9 cellular contexts compared by ENCODE assay signal in genomic region chr11:60625262-60625661, GRCh38.
DNase-seq lines count a peak whose midpoint lies in the region; ATAC-seq and TF ChIP-seq lines count a peak whose summit lies in the region.
"Had no signal": no experiment of that assay in that cellular context is flagged by ENCODE, and none has a peak within 500 bp of the region (broad histone marks: within the 10 kb centered on the region; RNA-seq: fewer than 3 reads in every experiment).

No MANE protein-coding gene starts in this region.

- H3K27me3 ChIP-seq in right lobe of liver, result no peaks in the 10 kb centered on the region

- WGBS in right lobe of liver (ENCODE audit: insufficient coverage, low coverage, low lambda C conversion rate, missing lambda C conversion rate), result 41% methylated on average over 2 of the region's 2 CpGs

- no peak for TF ChIP-seq POLR2A in right lobe of liver (IDR thresholded peaks at IDR 0.05)

- no peak overlapping the region for H3K27ac ChIP-seq in right lobe of liver

- TF ChIP-seq CTCF in astrocyte of the cerebellum (IDR thresholded peaks at IDR 0.05; ENCODE audit: low read depth, low read length, missing control alignments), result peak; percentile 7
- peak in 3 of 4 donors; percentile 28 to 29 (median 29) for TF ChIP-seq CTCF in right lobe of liver (IDR thresholded peaks at IDR 0.05)

- ATAC-seq in right lobe of liver (peak in 1 of 4 donors; percentile 66), HG03159 (IDR thresholded peaks at IDR 0.05; ENCODE audit: unreplicated experiment) (no peak)
- ATAC-seq: stimulated activated naive B cell treated with anti-CD40 and anti-IgM and Interleukin-4, amounts not matched to agents 10 μg/mL and 1 μg/mL and 100 μg/mL, for 72 hours had no signal

- intact Hi-C loops in right lobe of liver (cut with DNase I), result no loop called here

- in situ Hi-C loops in astrocyte of the cerebellum (cut with HindIII; ENCODE audit: low sequenced_read_pairs), result no loop called here

- no peaks in the 10 kb centered on the region for H3K4me1 ChIP-seq in right lobe of liver

- no peaks in the 10 kb centered on the region for H3K36me3 ChIP-seq in right lobe of liver

- no peaks in the 10 kb centered on the region for H3K9me3 ChIP-seq in right lobe of liver

- DNase-seq in ELF-1 (ENCODE audit: low read depth, low spot score), result peak; percentile 5
- peak; percentile 25 for DNase-seq in LoVo (ENCODE audit: low spot score)
- DNase-seq in astrocyte of the cerebellum (ENCODE audit: low read depth), result no peak
- no peak for DNase-seq in right lobe of liver
- DNase-seq in stimulated activated CD4-positive, alpha-beta T cell treated with anti-CD3 and anti-CD28 coated beads, Interleukin-4, amount 100 ng/mL, for 24 hours, result no peak
- DNase-seq in NCI-H1436 (lab: John Stamatoyannopoulos, UW), result no peak
- no peak for DNase-seq in stimulated activated CD4-positive, alpha-beta T cell treated with anti-CD3 and anti-CD28 coated beads, Interleukin-2, amount 100 ng/mL, for 24 hours
- DNase-seq: stimulated activated naive B cell treated with anti-CD40 and anti-IgM and Interleukin-4, amounts not matched to agents 10 μg/mL and 1 μg/mL and 100 μg/mL, for 72 hours had no signal

- H3K4me3 ChIP-seq in astrocyte of the cerebellum (ENCODE audit: low read depth, low read length), result no peak overlapping the region
- no peak overlapping the region for H3K4me3 ChIP-seq in right lobe of liver

Comparison
In these comparisons a context has a peak if more than half of its experiments do, and no peak if none do; other contexts are left out.
1. DNase-seq: peak in ELF-1 (single experiment) and LoVo (single experiment); none in astrocyte of the cerebellum (single experiment), right lobe of liver (0 of 3), stimulated activated CD4-positive, alpha-beta T cell treated with anti-CD3 and anti-CD28 coated beads, Interleukin-4, amount 100 ng/mL, for 24 hours (single experiment), NCI-H1436 (single experiment) and stimulated activated CD4-positive, alpha-beta T cell treated with anti-CD3 and anti-CD28 coated beads, Interleukin-2, amount 100 ng/mL, for 24 hours (0 of 2).